9 cellular contexts compared by ENCODE assay signal in the genomic region with DNA sequence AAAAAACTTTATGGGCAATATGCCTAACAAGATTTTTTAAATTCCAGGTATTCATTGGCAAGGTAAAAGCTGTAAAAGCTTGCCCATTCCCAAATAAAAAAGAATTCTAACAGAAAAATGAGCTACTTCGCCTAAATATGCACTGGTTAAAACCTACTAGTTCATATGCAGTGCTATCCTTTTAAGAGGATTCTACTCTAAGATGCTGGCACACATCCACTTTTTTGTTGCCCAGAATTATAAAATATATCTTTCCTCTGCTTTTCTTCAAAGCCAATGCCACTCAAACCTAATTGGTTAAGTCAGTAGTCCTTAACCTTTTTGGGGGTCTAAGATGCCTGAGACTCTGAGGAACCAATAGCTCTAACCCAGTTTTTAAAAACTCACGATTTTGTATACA. TPM values are rescaled to one million over a fixed set of nuclear protein-coding genes. Genes with fewer than 3 reads are reported as not detected.
DNase-seq lines count a peak whose midpoint lies in the region; ATAC-seq, FAIRE-seq and TF ChIP-seq lines count a peak whose summit lies in the region.
"Had no signal": no experiment of that assay in that cellular context is flagged by ENCODE, and none has a peak within 500 bp of the region (broad histone marks: within the 10 kb centered on the region; RNA-seq: fewer than 3 reads in every experiment).

No MANE protein-coding gene starts in this region.

- CTCF ChIA-PET in AG04450 (lab: Charles Lee) (interaction anchor here (0.5 to 1.1 kb wide), 2 partner anchors 11 to 488 kb away, joined by 3 to 5 read pairs; no protein-coding TSS in a partner anchor), K562 (lab: Yijun Ruan, JAX; ENCODE audit: low intra/inter-chr PET ratio) (no interaction called here)

- peaks cover 4% of the 10 kb centered on the region; the same call in 1 of the 2 replicates for H3K9me3 Mint-ChIP-seq in HFFc6

- BruUV-seq in K562 (replicated peaks; lab: Mats Ljungman, UMichigan) = no TSS peak

- peak overlapping the region; percentile 96 for H3K4me2 ChIP-seq in K562 (ENCODE audit: insufficient read depth, low read length)

- peaks cover 30% of the 10 kb centered on the region for H4K20me1 ChIP-seq in K562 (replicated peaks; ENCODE audit: control insufficient read depth, insufficient read depth, low read length)

- peak overlapping the region; percentile 95 for H3K27ac Mint-ChIP-seq in HFFc6

- H3K36me3 Mint-ChIP-seq in HFFc6 (ENCODE audit: low read depth) = peaks cover 17% of the 10 kb centered on the region

- no peak for TF ChIP-seq POLR2A in K562 (conservative IDR thresholded peaks at IDR 0.05)

- WGBS in K562 (ENCODE audit: insufficient coverage, low coverage, missing lambda C conversion rate) = 0% methylated on average over 2 of the region's 2 CpGs

- TF ChIP-seq CTCF in AG04450 (IDR thresholded peaks at IDR 0.05; ENCODE audit: low read depth, low read length) = no peak
- no peak for TF ChIP-seq CTCF in HFFc6 (IDR thresholded peaks at IDR 0.05)
- TF ChIP-seq CTCF in K562 (IDR thresholded peaks at IDR 0.05 in 2 of 3, conservative IDR thresholded peaks at IDR 0.05 in 1 of 3; ENCODE audit: insufficient read depth in 2 of 3, low read depth in 1 of 3, low read length in 3 of 3) = no peak

- DNase-seq in AG04450 (ENCODE audit: low read depth, low spot score) (no peak), HFFc6 (no peak), K562 (ENCODE audit: extremely low read depth in 1 of 4, low spot score in 3 of 4) (no peak), SK-N-DZ (ENCODE audit: low spot score) (no peak), DMS 273 (lab: John Stamatoyannopoulos, UW; ENCODE audit: unreplicated experiment) (no peak), SW480 (ENCODE audit: low spot score) (no peak), inferior parietal cortex (ENCODE audit: extremely low spot score) (no peak)

- TF ChIP-seq EP300 in K562 (IDR thresholded peaks at IDR 0.05; ENCODE audit: low read length) = no peak

- peak overlapping the region; percentile 90 for H3K4me3 ChIP-seq in AG04450 (ENCODE audit: low read depth, low read length)
- H3K4me3 ChIP-seq in K562 = peak overlapping the region; percentile 76
- peak overlapping the region; percentile 84 to 94 for H3K4me3 ChIP-seq in muscle layer of duodenum (ENCODE audit: low read depth in 1 of 2, low read length in 2 of 2)

- peaks cover 4% of the 10 kb centered on the region; the same call in 1 of the 2 replicates for H3K9me3 ChIP-seq in AG04450 (ENCODE audit: control insufficient read depth, insufficient read depth, low read length)
- no peaks in the 10 kb centered on the region for H3K9me3 ChIP-seq in K562 (replicated peaks; ENCODE audit: control insufficient read depth, insufficient read depth, low read depth, low read length)
- no peaks in the 10 kb centered on the region for H3K9me3 ChIP-seq in muscle layer of duodenum (ENCODE audit: control insufficient read depth in 1 of 2, low read length in 2 of 2)

- peaks cover 43% of the 10 kb centered on the region for H3K36me3 ChIP-seq in K562 (ENCODE audit: control insufficient read depth, insufficient read depth, low read length)
- peaks cover 0 to 4% of the 10 kb centered on the region in 2 donors for H3K36me3 ChIP-seq in muscle layer of duodenum (ENCODE audit: control insufficient read depth in 1 of 2, insufficient read depth in 2 of 2, low read length in 2 of 2)

- H3K4me3 Mint-ChIP-seq in HFFc6 = peak overlapping the region; percentile 98

- H3K4me1 Mint-ChIP-seq in HFFc6 (ENCODE audit: low read depth) = peaks cover 31% of the 10 kb centered on the region

- H3K4me1 ChIP-seq in K562 (replicated peaks in 1 of 2; ENCODE audit: control insufficient read depth in 2 of 2, insufficient read depth in 2 of 2, low read length in 2 of 2) (peaks cover 21 to 29% of the 10 kb centered on the region in 2 experiments), muscle layer of duodenum (ENCODE audit: control insufficient read depth in 1 of 2, insufficient read depth in 2 of 2, low read length in 2 of 2) (peaks cover 16 to 31% of the 10 kb centered on the region in 2 donors)

- POLR2A ChIA-PET in AG04450 (lab: Yijun Ruan, JAX) (no interaction called here), K562 (lab: Yijun Ruan, JAX) (interaction anchor here (0.6 to 3.2 kb wide), 9 partner anchors 12 to 1517 kb away, joined by 3 to 22 read pairs (median 3); no protein-coding TSS in a partner anchor)

- TF ChIP-seq RAD21 in K562 (CRISPR knock-in tag; conservative IDR thresholded peaks at IDR 0.05 in 1 of 2, IDR thresholded peaks at IDR 0.05 in 1 of 2) = no peak

- in situ Hi-C loops in K562 (cut with MboI) = no loop called here

- H3K27ac ChIP-seq in AG04450 (ENCODE audit: low read depth, low read length) = no peak overlapping the region
- peak overlapping the region; percentile 98; the same call in 2 of the 3 replicates for H3K27ac ChIP-seq in K562 (ENCODE audit: extremely low read depth, low read depth, low read length)
- H3K27ac ChIP-seq in muscle layer of duodenum (ENCODE audit: low read length) = peak overlapping the region; percentile 97

- H3K79me2 ChIP-seq in K562 (ENCODE audit: control insufficient read depth, insufficient read depth, low read length) = peaks cover 86% of the 10 kb centered on the region

- no peak for ATAC-seq in K562

- H3K27me3 ChIP-seq in AG04450 (ENCODE audit: control insufficient read depth, insufficient read depth, low read length) (no peaks in the 10 kb centered on the region), K562 (ENCODE audit: control insufficient read depth in 2 of 2, insufficient read depth in 2 of 2, low read length in 2 of 2) (no peaks in the 10 kb centered on the region), muscle layer of duodenum (ENCODE audit: low read depth, low read length) (no peaks in the 10 kb centered on the region)

- intact Hi-C loops in K562 (cut with micrococcal nuclease) = loop anchor here (5.0 kb wide), 1 partner anchor 122 kb away; no protein-coding TSS in a partner anchor

- H3K9ac ChIP-seq in K562 (ENCODE audit: insufficient read depth in 1 of 2, low read depth in 2 of 2, low read length in 2 of 2) = peak overlapping the region in 1 of 2 experiments; percentile 95; a peak in 2 of 4 replicates

- no peak for FAIRE-seq in K562 (lab: Jason Lieb, UNC)
- FAIRE-seq: GM12891 had no signal

- no peaks in the 10 kb centered on the region for H3K9me1 ChIP-seq in K562 (ENCODE audit: control insufficient read depth, insufficient read depth, low read length)

- peaks cover 12% of the 10 kb centered on the region for H3K27me3 Mint-ChIP-seq in HFFc6 (ENCODE audit: insufficient read depth)

- no peak overlapping the region for H2AFZ ChIP-seq in K562 (ENCODE audit: low read depth, low read length)

TF ChIP-seq in K562, 482 proteins besides CTCF, POLR2A, EP300 and RAD21 (continues in another document):
- TF ChIP-seq HEY1 (CRISPR knock-in tag; IDR thresholded peaks at IDR 0.05; ENCODE audit: borderline replicate concordance) (no peak), ATF1 (CRISPR knock-in tag; IDR thresholded peaks at IDR 0.05) (no peak), ATF1 (tag; IDR thresholded peaks at IDR 0.05) (no peak)
- TF ChIP-seq, protein P1, sequence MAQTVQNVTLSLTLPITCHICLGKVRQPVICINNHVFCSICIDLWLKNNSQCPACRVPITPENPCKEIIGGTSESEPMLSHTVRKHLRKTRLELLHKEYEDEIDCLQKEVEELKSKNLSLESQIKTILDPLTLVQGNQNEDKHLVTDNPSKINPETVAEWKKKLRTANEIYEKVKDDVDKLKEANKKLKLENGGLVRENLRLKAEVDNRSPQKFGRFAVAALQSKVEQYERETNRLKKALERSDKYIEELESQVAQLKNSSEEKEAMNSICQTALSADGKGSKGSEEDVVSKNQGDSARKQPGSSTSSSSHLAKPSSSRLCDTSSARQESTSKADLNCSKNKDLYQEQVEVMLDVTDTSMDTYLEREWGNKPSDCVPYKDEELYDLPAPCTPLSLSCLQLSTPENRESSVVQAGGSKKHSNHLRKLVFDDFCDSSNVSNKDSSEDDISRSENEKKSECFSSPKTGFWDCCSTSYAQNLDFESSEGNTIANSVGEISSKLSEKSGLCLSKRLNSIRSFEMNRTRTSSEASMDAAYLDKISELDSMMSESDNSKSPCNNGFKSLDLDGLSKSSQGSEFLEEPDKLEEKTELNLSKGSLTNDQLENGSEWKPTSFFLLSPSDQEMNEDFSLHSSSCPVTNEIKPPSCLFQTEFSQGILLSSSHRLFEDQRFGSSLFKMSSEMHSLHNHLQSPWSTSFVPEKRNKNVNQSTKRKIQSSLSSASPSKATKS (CRISPR knock-in tag; IDR thresholded peaks at IDR 0.05) = no peak
- TF ChIP-seq, protein P2, sequence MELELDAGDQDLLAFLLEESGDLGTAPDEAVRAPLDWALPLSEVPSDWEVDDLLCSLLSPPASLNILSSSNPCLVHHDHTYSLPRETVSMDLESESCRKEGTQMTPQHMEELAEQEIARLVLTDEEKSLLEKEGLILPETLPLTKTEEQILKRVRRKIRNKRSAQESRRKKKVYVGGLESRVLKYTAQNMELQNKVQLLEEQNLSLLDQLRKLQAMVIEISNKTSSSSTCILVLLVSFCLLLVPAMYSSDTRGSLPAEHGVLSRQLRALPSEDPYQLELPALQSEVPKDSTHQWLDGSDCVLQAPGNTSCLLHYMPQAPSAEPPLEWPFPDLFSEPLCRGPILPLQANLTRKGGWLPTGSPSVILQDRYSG (tag; conservative IDR thresholded peaks at IDR 0.05; ENCODE audit: low read depth) = no peak

RNA-seq across cellular contexts. Expression of a gene that starts 3.2 kb away (rescaled TPM):
- polyA plus RNA-seq in AG04450 (2011; rRNA removed) = 92.6 and 143 TPM in 2 replicates
- polyA minus RNA-seq in AG04450 (2011; rRNA and poly(A)+ RNA removed) = 70.7 and 148 TPM in 2 replicates
- 100 to 1,000 TPM; 114 to 158 (median 139) TPM for total RNA-seq in HFFc6 (2021; fragmentation: NEBNext Ultra II Directional; extraction: Animal tissue kit (Norgen Biotek cat#: 25700))
- 379 and 1,649 TPM in 2 replicates for total RNA-seq in K562 (2011; cell fraction: chromatin; rRNA removed; ENCODE audit: low replicate concordance)
- total RNA-seq in K562 (2011; cell fraction: nucleolus; rRNA removed) = 154 and 214 TPM in 2 replicates
- 491 and 590 TPM in 2 replicates for total RNA-seq in K562 (2011; cell fraction: nucleoplasm; rRNA removed)
- total RNA-seq in K562 (2014; rRNA removed) = 177 and 196 TPM in 2 replicates
- total RNA-seq in K562 (2014; rRNA removed; fragmentation: Illumina TruSeq; extraction: Trizol) = 296 and 319 TPM in 2 replicates
- 284 and 301 TPM in 2 replicates for total RNA-seq in K562 (2015; rRNA removed; fragmentation: Illumina TruSeq; extraction: Trizol)
- total RNA-seq in K562 (2021) = 204 and 216 TPM in 2 replicates
- 240 and 307 TPM in 2 replicates for polyA plus RNA-seq in K562 (2011; rRNA removed)
- polyA plus RNA-seq in K562 (2011; cell fraction: cytosol; rRNA removed) = 49.5 and 115 TPM in 2 replicates
- polyA plus RNA-seq in K562 (2011; cell fraction: nucleus; rRNA removed) = 209 and 356 TPM in 2 replicates
- polyA plus RNA-seq in K562 (2012) = 150 and 157 TPM in 2 replicates
- polyA plus RNA-seq in K562 (2014; fragmentation: Illumina TruSeq; extraction: Trizol) = 213 and 253 TPM in 2 replicates
- 10 to 100 TPM; 86.2 to 91.8 TPM for polyA plus RNA-seq in K562 (2014; fragmentation: Nextera tagmentation; extraction: Ambion mirVana)
- 195 and 211 TPM in 2 replicates for polyA plus RNA-seq in K562 (2014; rRNA removed)
- polyA minus RNA-seq in K562 (2011; rRNA and poly(A)+ RNA removed) = 515 and 518 TPM in 2 replicates
- 122 and 170 TPM in 2 replicates for polyA minus RNA-seq in K562 (2011; cell fraction: cytosol; rRNA and poly(A)+ RNA removed)
- 151 and 265 TPM in 2 replicates for polyA minus RNA-seq in K562 (2011; cell fraction: nucleus; rRNA and poly(A)+ RNA removed)
- polyA plus RNA-seq in SK-N-DZ (2014; cell fraction: cytosol; rRNA removed) = 219 and 236 TPM in 2 replicates
- 283 and 351 TPM in 2 replicates for polyA plus RNA-seq in SK-N-DZ (2014; cell fraction: nucleus; rRNA removed)
